Comparison of ENCODE assay signal across 8 cellular contexts in genomic region chr11:119339581-119340334, GRCh38. TPM values are rescaled to one million over a fixed set of nuclear protein-coding genes. Genes with fewer than 3 reads are reported as not detected.
DNase-seq lines count a peak whose midpoint lies in the region; ATAC-seq and TF ChIP-seq lines count a peak whose summit lies in the region.

No MANE protein-coding gene starts in this region.

- no peak overlapping the region for H3K27ac ChIP-seq in ectodermal cell (ENCODE audit: insufficient read depth, low read depth, low read length, poor library complexity, severe bottlenecking)
- peak overlapping the region; percentile 89 for H3K27ac ChIP-seq in lower lobe of right lung
- peak overlapping the region; percentile 69 for H3K27ac ChIP-seq in substantia nigra (ENCODE audit: low read depth, low read length, poor library complexity, severe bottlenecking)

- H3K9me3 ChIP-seq in ectodermal cell (ENCODE audit: control insufficient read depth, low read length), result no peaks in the 10 kb centered on the region
- no peaks in the 10 kb centered on the region for H3K9me3 ChIP-seq in lower lobe of right lung

- intact Hi-C loops in lower lobe of right lung (cut with DNase I), result no loop called here

- peak overlapping the region; percentile 39 for H3K4me3 ChIP-seq in ectodermal cell (ENCODE audit: insufficient read depth, low read depth, low read length)
- peak overlapping the region; percentile 68 for H3K4me3 ChIP-seq in lower lobe of right lung

- H3K4me1 ChIP-seq in ectodermal cell (ENCODE audit: control insufficient read depth, insufficient read depth, low read length) (peaks cover 45% of the 10 kb centered on the region), lower lobe of right lung (peaks cover 59% of the 10 kb centered on the region)

- peak in 2 of 4 experiments; percentile 5 to 28 for ATAC-seq in T-cell (replicated peaks in 1 of 4)
- ATAC-seq in lower lobe of right lung, result peak; percentile 72
- no peak for ATAC-seq in GM19463 (IDR thresholded peaks at IDR 0.05; ENCODE audit: unreplicated experiment)

- peak overlapping the region in 2 of 3 donors; percentile 31 to 65 for H3K4me3 Mint-ChIP-seq in T-cell

- H3K27me3 ChIP-seq in ectodermal cell (ENCODE audit: control insufficient read depth, insufficient read depth, low read length, poor library complexity, severe bottlenecking) (peaks cover 40% of the 10 kb centered on the region), lower lobe of right lung (ENCODE audit: low read depth) (peaks cover 13% of the 10 kb centered on the region)

- CTCF ChIA-PET in T-cell (lab: Charles Lee), result interaction anchor here in 1 of 2 donors (2.8 kb wide), 1 partner anchor 18 kb away, joined by 10 read pairs; no protein-coding TSS in a partner anchor

- peak; percentile 86 for TF ChIP-seq CTCF in lower lobe of right lung (IDR thresholded peaks at IDR 0.05)

- DNase-seq in activated CD8-positive, alpha-beta memory T cell treated with anti-CD3 and anti-CD28 coated beads, Interleukin-2, amount 50 U/mL, for 48 hours, result peak; percentile 85
- no peak for DNase-seq in activated CD8-positive, alpha-beta memory T cell treated with anti-CD3 and anti-CD28 coated beads for 24 hours
- DNase-seq in T-cell, result peak in 1 of 34 experiments; percentile 41
- peak; percentile 81 for DNase-seq in lower lobe of right lung
- DNase-seq in substantia nigra (lab: John Stamatoyannopoulos, UW), result peak in 40 of 49 donors; percentile 37 to 89 (median 74)
- no peak for DNase-seq in central memory CD4-positive, alpha-beta T cell

- 5 to 8% methylated on average over 88 of the region's 88 CpGs for WGBS in ectodermal cell, 2 experiments

- H3K27ac Mint-ChIP-seq in T-cell, result no peak overlapping the region

- peaks cover 18 to 39% of the 10 kb centered on the region in 2 donors for H3K27me3 Mint-ChIP-seq in T-cell

- no peaks in the 10 kb centered on the region for H3K9me3 Mint-ChIP-seq in T-cell

- POLR2A ChIA-PET in T-cell (lab: Charles Lee), result no interaction called here

- H3K36me3 ChIP-seq in ectodermal cell (ENCODE audit: control insufficient read depth, insufficient read depth, low read length), result peaks cover 5% of the 10 kb centered on the region
- H3K36me3 ChIP-seq in lower lobe of right lung, result peaks cover 13% of the 10 kb centered on the region

- H3K36me3 Mint-ChIP-seq in T-cell, result peaks cover 7% of the 10 kb centered on the region

- peaks cover 28 to 41% (median 32%) of the 10 kb centered on the region in 3 donors for H3K4me1 Mint-ChIP-seq in T-cell

RNA-seq across cellular contexts. Expression of gene C1QTNF5, which starts 0.9 kb away (rescaled TPM):
- total RNA-seq in T-cell (not detected), lower lobe of right lung (28.2 TPM)
- 3.1 TPM for polyA plus RNA-seq in ectodermal cell (2013, experiment 1 of 4)
- 3.4 TPM for polyA plus RNA-seq in ectodermal cell (2013, experiment 2 of 4)
- polyA plus RNA-seq in ectodermal cell (2013, experiment 3 of 4), result 4.5 TPM
- 6.6 TPM for polyA plus RNA-seq in ectodermal cell (2013, experiment 4 of 4)

RNA-seq across cellular contexts. Expression of gene RNF26, which starts 5.4 kb away (rescaled TPM):
- total RNA-seq in T-cell, result 10 to 100 TPM; 18.4 to 21.4 (median 20.3) TPM
- polyA plus RNA-seq in ectodermal cell (2013, experiment 1 of 4), result 66.9 TPM
- polyA plus RNA-seq in ectodermal cell (2013, experiment 2 of 4), result 67.5 TPM
- polyA plus RNA-seq in ectodermal cell (2013, experiment 3 of 4), result 65.3 TPM
- 71.5 TPM for polyA plus RNA-seq in ectodermal cell (2013, experiment 4 of 4)
- total RNA-seq in lower lobe of right lung, result 19.3 TPM

RNA-seq across cellular contexts. Expression of gene MFRP, which starts 6.7 kb away (rescaled TPM):
- not detected for total RNA-seq in T-cell
- polyA plus RNA-seq in ectodermal cell (2013, experiment 1 of 4), result not detected
- 0.05 TPM for polyA plus RNA-seq in ectodermal cell (2013, experiment 2 of 4)
- polyA plus RNA-seq in ectodermal cell (2013, experiment 3 of 4), result not detected
- polyA plus RNA-seq in ectodermal cell (2013, experiment 4 of 4), result not detected
- total RNA-seq in lower lobe of right lung, result not detected

RNA-seq across cellular contexts. Expression of gene MCAM, which starts 22.8 kb away (rescaled TPM):
- total RNA-seq in T-cell, result 10 to 100 TPM in 1 of 5 donors, 1 to 10 TPM in 1, under 1 TPM in 3; 0.50 to 10.2 (median 0.76) TPM
- 22.8 TPM for polyA plus RNA-seq in ectodermal cell (2013, experiment 1 of 4)
- polyA plus RNA-seq in ectodermal cell (2013, experiment 2 of 4), result 36.1 TPM
- polyA plus RNA-seq in ectodermal cell (2013, experiment 3 of 4), result 21.1 TPM
- 23.8 TPM for polyA plus RNA-seq in ectodermal cell (2013, experiment 4 of 4)
- total RNA-seq in lower lobe of right lung, result 67.1 TPM

RNA-seq across cellular contexts. Expression of gene USP2, which starts 41.7 kb away (rescaled TPM):
- 1 to 10 TPM in 1 of 5 donors, under 1 TPM in 4; 0.13 to 3.2 (median 0.44) TPM for total RNA-seq in T-cell
- polyA plus RNA-seq in ectodermal cell (2013, experiment 1 of 4), result 6.7 TPM
- 7.9 TPM for polyA plus RNA-seq in ectodermal cell (2013, experiment 2 of 4)
- 5.2 TPM for polyA plus RNA-seq in ectodermal cell (2013, experiment 3 of 4)
- polyA plus RNA-seq in ectodermal cell (2013, experiment 4 of 4), result 4.1 TPM
- 5.1 TPM for total RNA-seq in lower lobe of right lung

Comparison
In these comparisons a context has a peak if more than half of its experiments do, and no peak if none do; other contexts are left out.
1. DNase-seq: peak in activated CD8-positive, alpha-beta memory T cell treated with anti-CD3 and anti-CD28 coated beads, Interleukin-2, amount 50 U/mL, for 48 hours (single experiment), lower lobe of right lung (single experiment) and substantia nigra (40 of 49); none in activated CD8-positive, alpha-beta memory T cell treated with anti-CD3 and anti-CD28 coated beads for 24 hours (single experiment) and central memory CD4-positive, alpha-beta T cell (single experiment).
2. RNA of gene C1QTNF5, which starts 0.9 kb away (total RNA-seq): 28.2 TPM in lower lobe of right lung (single experiment); not detected in T-cell; every median in the first group is over 10 times any median in the second.